In the genomic region with DNA sequence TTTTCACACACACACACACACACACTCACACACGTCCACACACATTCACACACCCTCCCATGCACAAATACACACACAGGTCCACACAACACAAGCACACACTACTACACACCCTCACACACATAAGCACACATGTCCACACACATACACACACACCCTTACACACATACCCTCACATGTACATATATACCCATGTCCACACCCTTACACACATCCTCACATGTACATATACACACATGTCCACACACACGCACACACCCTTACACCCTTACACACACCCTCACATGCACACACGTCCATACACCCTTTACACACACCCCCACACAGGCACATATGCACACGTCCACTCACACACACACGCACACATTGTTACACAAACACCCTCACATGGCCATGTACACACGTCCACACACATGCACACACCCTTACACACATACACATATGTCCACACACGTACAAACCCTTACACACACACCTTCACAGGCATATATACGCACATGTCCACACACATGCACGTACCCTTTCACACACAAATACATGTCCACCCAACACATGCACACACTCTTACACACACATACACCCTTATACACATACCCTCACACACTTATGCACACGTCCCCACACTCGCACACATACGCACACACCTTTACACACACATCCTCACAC, we compare ENCODE assay signal across 21 cellular contexts. TPM values are rescaled to one million over a fixed set of nuclear protein-coding genes. Genes with fewer than 3 reads are reported as not detected.
"Had no signal": no experiment of that assay in that cellular context is flagged by ENCODE, and none has a peak within 500 bp of the region (broad histone marks: within the 10 kb centered on the region; RNA-seq: fewer than 3 reads in every experiment).

No MANE protein-coding gene starts in this region.

- FAIRE-seq: frontal cortex had no signal

- H3K27ac ChIP-seq: dorsolateral prefrontal cortex, heart right ventricle, suprapubic skin, thyroid gland had no signal

- DNase-seq: cortex of kidney; dorsolateral prefrontal cortex; effector CD8-positive, alpha-beta T cell; heart right ventricle; hypothalamus; islet precursor cell; mammary epithelial cell; naive thymus-derived CD8-positive, alpha-beta T cell; right cardiac atrium; stimulated activated CD4-positive, alpha-beta T cell treated with anti-CD3 and anti-CD28 coated beads, Interleukin-4, amount 100 ng/mL, for 1 hour; stimulated activated CD8-positive, alpha-beta memory T cell treated with anti-CD3 and anti-CD28 coated beads, Interleukin-4, amount 100 ng/mL, for 48 hours; stimulated activated naive CD8-positive, alpha-beta T cell treated with anti-CD3 and anti-CD28 coated beads, Interleukin-15, Interleukin-2, amounts not matched to agents 100 U/mL and 50 U/mL, for 24 hours; thyroid gland had no signal

- H3K4me2 ChIP-seq: smooth muscle cell had no signal

- H3K36me3 ChIP-seq: heart right ventricle, suprapubic skin, thyroid gland had no signal

- H3K4me3 ChIP-seq: dorsolateral prefrontal cortex, heart right ventricle, mucosa of descending colon, smooth muscle cell, suprapubic skin, thyroid gland had no signal

- H3K4me1 ChIP-seq: heart right ventricle, suprapubic skin, thyroid gland had no signal

- ATAC-seq: heart right ventricle; left lobe of liver; mucosa of descending colon; naive thymus-derived CD8-positive, alpha-beta T cell; right cardiac atrium; stimulated activated effector memory CD8-positive, alpha-beta T cell treated with anti-CD3 and anti-CD28 coated beads, Interleukin-12 subunit alpha, Interleukin-12 subunit beta, amount 100 ng/mL, for 72 hours; stimulated activated naive CD8-positive, alpha-beta T cell treated with anti-CD3 and anti-CD28 coated beads, Interleukin-15, Interleukin-2, amounts not matched to agents 100 U/mL and 50 U/mL, for 24 hours had no signal

- H3K9me3 ChIP-seq: thyroid gland had no signal

- H3K27me3 ChIP-seq: dorsolateral prefrontal cortex, heart right ventricle, suprapubic skin, thyroid gland had no signal

RNA-seq across cellular contexts. Expression of gene RGS7, which starts 50.7 kb away (rescaled TPM):
- total RNA-seq: heart right ventricle; lower leg skin; mammary epithelial cell; naive thymus-derived CD8-positive, alpha-beta T cell; posterior vena cava; right cardiac atrium; smooth muscle cell; suprapubic skin had no signal
- polyA plus RNA-seq: heart right ventricle; mammary epithelial cell; naive thymus-derived CD8-positive, alpha-beta T cell had no signal
